ENCODE assay signal across 24 cellular contexts in the genomic region with DNA sequence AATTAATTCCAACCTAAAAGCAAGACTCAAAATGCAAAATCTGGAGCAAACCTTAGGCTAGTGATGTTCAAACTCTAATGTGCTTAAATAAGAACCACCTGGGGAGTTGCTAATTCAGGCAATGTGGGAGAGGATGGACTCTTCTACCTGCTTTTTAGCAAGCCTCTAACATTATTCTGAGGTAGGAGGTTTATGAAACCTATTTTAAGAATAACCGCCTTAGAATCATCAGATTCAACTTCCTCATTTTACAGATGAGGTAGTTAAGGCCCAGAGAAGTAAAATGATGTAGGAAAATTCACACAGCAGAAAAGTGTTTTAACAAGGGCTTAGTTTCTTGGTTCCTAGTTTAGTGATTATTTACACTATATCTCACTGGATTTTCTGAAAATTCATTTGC. TPM values are rescaled to one million over a fixed set of nuclear protein-coding genes. Genes with fewer than 3 reads are reported as not detected.
DNase-seq lines count a peak whose midpoint lies in the region; ATAC-seq and TF ChIP-seq lines count a peak whose summit lies in the region.
"Had no signal": no experiment of that assay in that cellular context is flagged by ENCODE, and none has a peak within 500 bp of the region (broad histone marks: within the 10 kb centered on the region; RNA-seq: fewer than 3 reads in every experiment).

No MANE protein-coding gene starts in this region.

- no peaks in the 10 kb centered on the region for H3K27me3 ChIP-seq in osteoblast (ENCODE audit: insufficient read depth, low read length)
- no peaks in the 10 kb centered on the region for H3K27me3 ChIP-seq in ovary
- H3K27me3 ChIP-seq: pancreas had no signal

- H4K20me1 ChIP-seq in osteoblast (ENCODE audit: insufficient read depth, low read length), result no peaks in the 10 kb centered on the region

- H3K27ac ChIP-seq in osteoblast (ENCODE audit: low read depth, low read length) (no peak overlapping the region), ovary (no peak overlapping the region)
- H3K27ac ChIP-seq: A549, left lung, pancreas, skin epidermis had no signal

- POLR2A ChIA-PET in GM10248 (lab: Yijun Ruan, JAX), result no interaction called here

- WGBS in ovary, 3 donors, result 84 to 88% (median 87%) methylated on average over 1 of the region's 1 CpG

- no peak overlapping the region for H2AFZ ChIP-seq in osteoblast (ENCODE audit: low read length)

- DNase-seq in GM10248 (ENCODE audit: extremely low spot score), result peak; percentile 10
- peak; percentile 37 for DNase-seq in NAMALWA (ENCODE audit: low spot score)
- no peak for DNase-seq in GM19240 (ENCODE audit: insufficient read length, low spot score)
- no peak for DNase-seq in osteoblast (ENCODE audit: insufficient read length, low spot score, missing footprints)
- no peak for DNase-seq in ovary
- DNase-seq in CD1c-positive myeloid dendritic cell (ENCODE audit: extremely low spot score), result no peak
- DNase-seq: activated B cell treated with CpG ODN at 0.5 μM for 24 hours; activated effector memory CD4-positive, alpha-beta T cell treated with anti-CD3 and anti-CD28 coated beads, Interleukin-2, amount 50 U/mL, for 16 hours; CD4-positive, alpha-beta T cell; cerebellar nuclear complex; EL; endodermal cell; left lung; NCI-H1092 treated with DMSO at 0.1 percent for 48 hours; NCI-H2171; pancreas; stimulated activated naive CD4-positive, alpha-beta T cell; T-helper 17 cell; trophoblast cell had no signal

- H3K9me3 ChIP-seq in osteoblast (ENCODE audit: low read depth, low read length) (no peaks in the 10 kb centered on the region), ovary (no peaks in the 10 kb centered on the region)
- H3K9me3 ChIP-seq: A549, left lung, pancreas had no signal

- no peak for TF ChIP-seq POLR2A in ovary (IDR thresholded peaks at IDR 0.05)

- no peaks in the 10 kb centered on the region for H3K79me2 ChIP-seq in osteoblast (ENCODE audit: insufficient read depth, low read length)

- H3K4me3 ChIP-seq in osteoblast (ENCODE audit: insufficient read depth, low read length) (no peak overlapping the region), ovary (no peak overlapping the region)
- H3K4me3 ChIP-seq: A549, left lung, pancreas, skin epidermis had no signal

- peak; percentile 65 for ATAC-seq in GM21360 (IDR thresholded peaks at IDR 0.05; ENCODE audit: unreplicated experiment)
- peak; percentile 51 for ATAC-seq in HG03039 (IDR thresholded peaks at IDR 0.05; ENCODE audit: unreplicated experiment)
- ATAC-seq: A549, left lung, pancreas, Right ventricle myocardium inferior, T-helper 17 cell had no signal

- intact Hi-C loops in ovary (cut with DNase I), result no loop called here

- TF ChIP-seq EP300 in ovary (IDR thresholded peaks at IDR 0.05), result no peak

- TF ChIP-seq CTCF in GM10248 (IDR thresholded peaks at IDR 0.05; ENCODE audit: control extremely low read depth, extremely low read depth, low read depth, missing control alignments) (no peak), osteoblast (IDR thresholded peaks at IDR 0.05; ENCODE audit: extremely low read depth, low read depth, low read length) (no peak), ovary (IDR thresholded peaks at IDR 0.05) (no peak)

- CTCF ChIA-PET in GM10248 (lab: Yijun Ruan, JAX), result interaction anchor here (0.9 to 2.7 kb wide), 5 partner anchors 9 to 75 kb away, joined by 3 to 12 read pairs (median 6); a partner anchor contains a TSS

- no peak overlapping the region for H3K4me2 ChIP-seq in osteoblast (ENCODE audit: insufficient read depth, low read length)
- H3K4me2 ChIP-seq: A549 had no signal

- H3K36me3 ChIP-seq in osteoblast (ENCODE audit: insufficient read depth, low read length) (no peaks in the 10 kb centered on the region), ovary (no peaks in the 10 kb centered on the region)
- H3K36me3 ChIP-seq: left lung, pancreas had no signal

- H3K4me1 ChIP-seq in osteoblast (ENCODE audit: insufficient read depth, low read length) (no peaks in the 10 kb centered on the region), ovary (ENCODE audit: insufficient read depth) (no peaks in the 10 kb centered on the region)
- H3K4me1 ChIP-seq: A549, left lung, pancreas had no signal

RNA-seq across cellular contexts. Expression of a gene that starts 8.6 kb away (rescaled TPM):
- total RNA-seq in osteoblast (3.6 and 6.2 TPM in 2 replicates), ovary (1 to 10 TPM in 3 of 7 donors, under 1 TPM in 4; 0.28 to 9.1 (median 0.97) TPM)
- 1 to 10 TPM in 1 of 2 donors, under 1 TPM in 1; 0.53 to 1.1 TPM for polyA plus RNA-seq in ovary
- total RNA-seq: CD4-positive, alpha-beta T cell; T-helper 17 cell had no signal
- polyA plus RNA-seq: A549 had no signal

Comparison
In these comparisons a context has a peak if more than half of its experiments do, and no peak if none do; other contexts are left out.
1. DNase-seq: peak in GM10248 (single experiment) and NAMALWA (single experiment); none in GM19240 (single experiment), osteoblast (single experiment), ovary (0 of 5) and CD1c-positive myeloid dendritic cell (single experiment).